Comparison of ENCODE assay signal across 1 cellular context in the genomic region with DNA sequence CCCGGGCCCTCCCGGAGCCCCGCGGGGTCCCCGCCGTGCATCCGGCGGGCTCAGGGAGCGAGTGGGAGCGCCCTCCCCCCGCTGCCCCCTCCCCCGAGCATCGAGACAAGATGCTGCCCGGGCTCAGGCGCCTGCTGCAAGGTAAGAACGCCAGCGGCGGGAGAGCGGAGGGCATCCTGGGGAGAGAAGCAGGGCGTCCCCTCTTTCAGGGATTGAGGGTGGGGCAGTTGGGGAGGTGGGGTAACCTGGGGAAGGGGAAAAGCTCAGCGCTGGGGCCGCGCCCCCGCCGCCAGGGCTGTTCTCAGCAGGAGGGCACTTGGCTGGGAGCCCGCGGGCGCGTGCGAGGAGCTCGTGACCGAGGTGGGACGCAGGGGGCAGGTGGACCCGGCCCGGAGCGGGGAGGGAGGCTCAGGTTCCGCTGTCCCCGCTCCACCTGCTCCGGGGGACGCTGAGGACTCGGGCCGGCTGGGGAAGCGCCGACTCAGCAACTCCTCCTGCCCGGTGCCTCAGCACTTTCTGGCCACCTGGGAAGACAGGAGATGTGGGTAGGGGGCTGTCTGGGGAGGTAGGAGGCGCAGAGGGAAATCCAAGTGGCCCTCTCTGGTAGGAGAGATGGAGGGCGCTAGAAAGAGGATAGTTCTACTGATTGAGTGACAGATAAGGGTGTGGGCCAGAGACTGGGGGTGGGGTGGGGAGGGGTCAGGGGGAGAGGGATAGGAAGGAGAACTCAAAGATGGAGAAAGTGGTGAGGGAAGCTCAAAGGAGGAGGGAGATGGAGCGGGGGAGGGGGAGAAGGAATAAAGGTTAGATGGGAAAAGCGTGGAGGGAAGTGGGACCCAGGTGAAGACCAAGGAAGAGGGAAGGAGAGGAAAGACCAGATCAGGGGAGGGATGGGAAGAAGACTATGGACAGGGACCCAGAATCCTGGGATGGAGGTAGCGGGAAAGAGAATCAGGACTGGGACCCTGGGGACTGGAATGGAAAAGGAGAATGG.
TF ChIP-seq lines count a peak whose summit lies in the region.

No MANE protein-coding gene starts in this region.

TF ChIP-seq in GM12878, 131 proteins besides CTCF, POLR2A, EP300 and RAD21:
- peak; percentile 95 for TF ChIP-seq SUZ12 (IDR thresholded peaks at IDR 0.05; ENCODE audit: unreplicated experiment)
- no peak for TF ChIP-seq NFIC (IDR thresholded peaks at IDR 0.05; ENCODE audit: low read depth, low read length)
